In the genomic region with DNA sequence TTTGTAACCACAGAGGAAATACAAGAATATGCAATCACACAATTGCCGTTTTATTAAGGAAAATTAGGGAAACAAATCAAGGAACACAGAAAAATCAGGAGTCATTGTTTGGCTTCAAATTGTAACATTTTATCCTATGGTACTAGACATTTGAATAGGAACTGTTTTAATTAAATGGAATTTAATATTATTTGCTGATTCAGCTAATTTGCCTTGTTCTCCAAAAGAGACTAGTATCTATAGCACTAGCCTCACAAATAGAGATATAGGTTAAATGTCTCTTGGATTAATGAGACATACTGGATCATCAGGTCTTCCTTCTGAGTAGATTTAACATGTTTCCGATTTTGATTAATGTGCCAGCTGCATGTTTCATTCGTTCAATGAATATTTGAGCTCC, we compare ENCODE assay signal across 24 cellular contexts. TPM values are rescaled to one million over a fixed set of nuclear protein-coding genes. Genes with fewer than 3 reads are reported as not detected.
DNase-seq lines count a peak whose midpoint lies in the region; ATAC-seq, FAIRE-seq and TF ChIP-seq lines count a peak whose summit lies in the region.
"Had no signal": no experiment of that assay in that cellular context is flagged by ENCODE, and none has a peak within 500 bp of the region (broad histone marks: within the 10 kb centered on the region; RNA-seq: fewer than 3 reads in every experiment).

No MANE protein-coding gene starts in this region.

- no peaks in the 10 kb centered on the region for H3K9me3 ChIP-seq in HepG2 (ENCODE audit: low read length)
- H3K9me3 ChIP-seq in right lobe of liver: no peaks in the 10 kb centered on the region
- no peaks in the 10 kb centered on the region for H3K9me3 ChIP-seq in K562 (replicated peaks; ENCODE audit: control insufficient read depth, insufficient read depth, low read depth, low read length)
- H3K9me3 ChIP-seq in esophagus squamous epithelium: no peaks in the 10 kb centered on the region

- H3K9ac ChIP-seq in HepG2 (ENCODE audit: insufficient read depth, low read depth, low read length) (no peak overlapping the region), K562 (ENCODE audit: insufficient read depth in 1 of 2, low read depth in 2 of 2, low read length in 2 of 2) (no peak overlapping the region)
- H3K9ac ChIP-seq: GM23248 had no signal

- H4K20me1 ChIP-seq in HepG2 (ENCODE audit: insufficient read depth, low read length) (no peaks in the 10 kb centered on the region), K562 (replicated peaks; ENCODE audit: control insufficient read depth, insufficient read depth, low read length) (no peaks in the 10 kb centered on the region)

- TF ChIP-seq POLR2A in HepG2 (IDR thresholded peaks at IDR 0.05; ENCODE audit: insufficient read depth in 1 of 2, low read depth in 2 of 2, low read length in 2 of 2) (no peak), right lobe of liver (IDR thresholded peaks at IDR 0.05) (no peak), K562 (conservative IDR thresholded peaks at IDR 0.05) (no peak), esophagus squamous epithelium (IDR thresholded peaks at IDR 0.05) (no peak)

- FAIRE-seq in HepG2 (lab: Jason Lieb, UNC) (no peak), K562 (lab: Jason Lieb, UNC) (no peak)
- FAIRE-seq: A204.1, GM12891, GM18507 had no signal

- H2AFZ ChIP-seq in HepG2 (ENCODE audit: low read length) (no peak overlapping the region), K562 (ENCODE audit: low read depth, low read length) (no peak overlapping the region)
- H2AFZ ChIP-seq: GM23248 had no signal

- no peaks in the 10 kb centered on the region for H3K9me1 ChIP-seq in K562 (ENCODE audit: control insufficient read depth, insufficient read depth, low read length)

- H3K27ac ChIP-seq in HepG2 (ENCODE audit: extremely low read length, insufficient read depth, low read length) (no peak overlapping the region), right lobe of liver (no peak overlapping the region), K562 (ENCODE audit: extremely low read depth, low read depth, low read length) (no peak overlapping the region), esophagus squamous epithelium (no peak overlapping the region)
- H3K27ac ChIP-seq: 22Rv1, GM23248 had no signal

- H3K4me2 ChIP-seq in HepG2 (ENCODE audit: low read depth, low read length) (no peak overlapping the region), K562 (ENCODE audit: insufficient read depth, low read length) (no peak overlapping the region)

- TF ChIP-seq CTCF in HepG2 (CRISPR knock-in tag; IDR thresholded peaks at IDR 0.05) (no peak), right lobe of liver (IDR thresholded peaks at IDR 0.05) (no peak), K562 (IDR thresholded peaks at IDR 0.05 in 2 of 3, conservative IDR thresholded peaks at IDR 0.05 in 1 of 3; ENCODE audit: insufficient read depth in 2 of 3, low read depth in 1 of 3, low read length in 3 of 3) (no peak), esophagus squamous epithelium (IDR thresholded peaks at IDR 0.05) (no peak)

- H3K4me3 ChIP-seq in HepG2 (replicated peaks in 1 of 3; ENCODE audit: insufficient read depth in 1 of 3, low read depth in 2 of 3, low read length in 3 of 3) (no peak overlapping the region), right lobe of liver (no peak overlapping the region), K562 (no peak overlapping the region), esophagus squamous epithelium (no peak overlapping the region)
- H3K4me3 ChIP-seq: GM23248 had no signal

- H3K79me2 ChIP-seq in HepG2 (ENCODE audit: insufficient read depth, low read length): no peaks in the 10 kb centered on the region
- H3K79me2 ChIP-seq in K562 (ENCODE audit: control insufficient read depth, insufficient read depth, low read length): no peaks in the 10 kb centered on the region

- in situ Hi-C loops in HepG2 (cut with HindIII; ENCODE audit: extremely low pct_ligation_motif_present, low pct_unique_long_range_greater_than_20kb): no loop called here
- in situ Hi-C loops in K562 (cut with MboI): no loop called here

- POLR2A ChIA-PET in HepG2 (lab: Yijun Ruan, JAX): no interaction called here
- POLR2A ChIA-PET in K562 (lab: Yijun Ruan, JAX): no interaction called here

- CTCF ChIA-PET in HepG2 (lab: Yijun Ruan, JAX; ENCODE audit: low intra/inter-chr PET ratio, low total read pairs): no interaction called here
- CTCF ChIA-PET in K562 (lab: Yijun Ruan, JAX; ENCODE audit: low intra/inter-chr PET ratio): no interaction called here

- BruUV-seq in HepG2 (replicated peaks; lab: Mats Ljungman, UMichigan) (no TSS peak), K562 (replicated peaks; lab: Mats Ljungman, UMichigan) (no TSS peak)

- intact Hi-C loops in HepG2 (cut with micrococcal nuclease; ENCODE audit: unreplicated experiment) (no loop called here), right lobe of liver (cut with DNase I) (no loop called here), K562 (cut with micrococcal nuclease) (no loop called here), esophagus squamous epithelium (cut with DNase I) (no loop called here)

- WGBS in HepG2 (ENCODE audit: low lambda C conversion rate): 14% methylated on average over 3 of the region's 3 CpGs
- WGBS in right lobe of liver (ENCODE audit: insufficient coverage, low coverage, low lambda C conversion rate, missing lambda C conversion rate): 63% methylated on average over 3 of the region's 3 CpGs
- WGBS in K562 (ENCODE audit: insufficient coverage, low coverage, missing lambda C conversion rate): 0% methylated on average over 3 of the region's 3 CpGs
- 66 to 71% methylated on average over 3 of the region's 3 CpGs for WGBS in esophagus squamous epithelium, 2 donors

- H3K4me1 ChIP-seq in HepG2 (ENCODE audit: insufficient read depth, low read length) (no peaks in the 10 kb centered on the region), right lobe of liver (no peaks in the 10 kb centered on the region), K562 (replicated peaks in 1 of 2; ENCODE audit: control insufficient read depth in 2 of 2, insufficient read depth in 2 of 2, low read length in 2 of 2) (no peaks in the 10 kb centered on the region), esophagus squamous epithelium (no peaks in the 10 kb centered on the region)

- H3K36me3 ChIP-seq in HepG2 (replicated peaks in 1 of 2; ENCODE audit: control insufficient read depth in 1 of 2, insufficient read depth in 2 of 2, low read length in 2 of 2): no peaks in the 10 kb centered on the region
- no peaks in the 10 kb centered on the region for H3K36me3 ChIP-seq in right lobe of liver
- H3K36me3 ChIP-seq in K562 (ENCODE audit: control insufficient read depth, insufficient read depth, low read length): no peaks in the 10 kb centered on the region
- H3K36me3 ChIP-seq in esophagus squamous epithelium: no peaks in the 10 kb centered on the region

- DNase-seq in HepG2 (ENCODE audit: low spot score) (no peak), right lobe of liver (no peak), K562 (ENCODE audit: extremely low read depth in 1 of 4, low spot score in 3 of 4) (no peak), foreskin melanocyte (peak; percentile 61), esophagus squamous epithelium (lab: John Stamatoyannopoulos, UW) (no peak)
- DNase-seq: C1 segment of cervical spinal cord; Calu3; CD4-positive, alpha-beta memory T cell; COR-L47; DMS53; DMS79 treated with DMSO at 0.1 percent for 48 hours; GF-D8; GM23248; H9 had no signal

- ATAC-seq in HepG2 (no peak), right lobe of liver (no peak), K562 (no peak), GM21529 (IDR thresholded peaks at IDR 0.05; ENCODE audit: unreplicated experiment) (no peak)
- ATAC-seq: HCT116 had no signal

- H3K27me3 ChIP-seq in HepG2 (ENCODE audit: control insufficient read depth in 1 of 2, insufficient read depth in 2 of 2, low read length in 2 of 2): peaks cover 0 to 16% of the 10 kb centered on the region in 2 experiments; a peak in 2 of 5 replicates
- no peaks in the 10 kb centered on the region for H3K27me3 ChIP-seq in right lobe of liver
- H3K27me3 ChIP-seq in K562 (ENCODE audit: control insufficient read depth in 2 of 2, insufficient read depth in 2 of 2, low read length in 2 of 2): peaks cover 0 to 4% of the 10 kb centered on the region in 2 experiments; a peak in 1 of 5 replicates
- H3K27me3 ChIP-seq in esophagus squamous epithelium: peaks cover 0 to 52% (median 0%) of the 10 kb centered on the region in 4 donors

- TF ChIP-seq RAD21 in HepG2 (CRISPR knock-in tag; IDR thresholded peaks at IDR 0.05): no peak
- TF ChIP-seq RAD21 in K562 (CRISPR knock-in tag; conservative IDR thresholded peaks at IDR 0.05 in 1 of 2, IDR thresholded peaks at IDR 0.05 in 1 of 2): no peak

- TF ChIP-seq EP300 in HepG2 (IDR thresholded peaks at IDR 0.05; ENCODE audit: low read depth in 2 of 2, low read length in 2 of 2) (no peak), HepG2 (CRISPR knock-in tag; IDR thresholded peaks at IDR 0.05; ENCODE audit: borderline replicate concordance) (no peak), K562 (IDR thresholded peaks at IDR 0.05; ENCODE audit: low read length) (no peak)

RNA-seq across cellular contexts. Expression of gene VWA2, which starts 6.3 kb away (rescaled TPM):
- total RNA-seq in HepG2 (2016; rRNA removed; fragmentation: Illumina TruSeq; extraction: Trizol) (not detected in 2 replicates), right lobe of liver (under 1 TPM in 4 of 6 experiments, not detected in 2; 0.06 to 0.14 (median 0.09) TPM), K562 (2014; rRNA removed) (not detected in 2 replicates), K562 (2014; rRNA removed; fragmentation: Illumina TruSeq; extraction: Trizol) (not detected in 2 replicates), K562 (2015; rRNA removed; fragmentation: Illumina TruSeq; extraction: Trizol) (not detected in 2 replicates), K562 (2021) (not detected in 2 replicates), esophagus squamous epithelium (1 to 10 TPM; 2.9 to 5.7 (median 4.9) TPM)
- total RNA-seq in HepG2 (2016; cell fraction: cytosol; rRNA removed; fragmentation: Illumina TruSeq; extraction: Trizol; ENCODE audit: low read depth): not detected in 2 replicates
- total RNA-seq in HepG2 (2016; cell fraction: insoluble cytoplasmic fraction; rRNA removed; fragmentation: Illumina TruSeq; extraction: Trizol): not detected in 2 replicates
- not detected in 2 replicates for total RNA-seq in HepG2 (2016; cell fraction: membrane; rRNA removed; fragmentation: Illumina TruSeq; extraction: Trizol)
- not detected in 2 replicates for total RNA-seq in HepG2 (2016; cell fraction: nucleus; rRNA removed; fragmentation: Illumina TruSeq; extraction: Trizol)
- polyA plus RNA-seq in HepG2 (2011; rRNA removed) (not detected in 2 replicates), K562 (2011; rRNA removed) (not detected in 2 replicates), K562 (2014; fragmentation: Illumina TruSeq; extraction: Trizol) (not detected in 2 replicates), K562 (2014; fragmentation: Nextera tagmentation; extraction: Ambion mirVana) (not detected), K562 (2014; rRNA removed) (not detected in 2 replicates)
- polyA plus RNA-seq in HepG2 (2011; cell fraction: cytosol; rRNA removed): not detected in 2 replicates
- polyA plus RNA-seq in HepG2 (2011; cell fraction: nucleus; rRNA removed): not detected in 2 replicates
- polyA plus RNA-seq in HepG2 (2012): not detected in 2 replicates
- polyA plus RNA-seq in HepG2 (2016; cell fraction: cytosol; fragmentation: Illumina TruSeq; extraction: Trizol; ENCODE audit: low read depth): not detected in 2 replicates
- not detected in 2 replicates for polyA plus RNA-seq in HepG2 (2016; cell fraction: insoluble cytoplasmic fraction; fragmentation: Illumina TruSeq; extraction: Trizol; ENCODE audit: low read depth)
- polyA plus RNA-seq in HepG2 (2016; cell fraction: membrane; fragmentation: Illumina TruSeq; extraction: Trizol; ENCODE audit: low read depth): not detected in 2 replicates
- not detected in 2 replicates for polyA plus RNA-seq in HepG2 (2016; cell fraction: nucleus; fragmentation: Illumina TruSeq; extraction: Trizol; ENCODE audit: insufficient read depth, low read depth)
- 0.07 TPM in 1 of 2 replicates, not detected in the other for polyA minus RNA-seq in HepG2 (2011; rRNA and poly(A)+ RNA removed; ENCODE audit: low replicate concordance)
- polyA minus RNA-seq in HepG2 (2011; cell fraction: cytosol; rRNA and poly(A)+ RNA removed): not detected in 2 replicates
- polyA minus RNA-seq in HepG2 (2011; cell fraction: nucleus; rRNA and poly(A)+ RNA removed): not detected in 2 replicates
- not detected in 2 replicates for total RNA-seq in K562 (2011; cell fraction: chromatin; rRNA removed; ENCODE audit: low replicate concordance)
- not detected in 2 replicates for total RNA-seq in K562 (2011; cell fraction: nucleolus; rRNA removed)
- total RNA-seq in K562 (2011; cell fraction: nucleoplasm; rRNA removed): not detected in 2 replicates
- polyA plus RNA-seq in K562 (2011; cell fraction: cytosol; rRNA removed): not detected in 2 replicates
- not detected in 2 replicates for polyA plus RNA-seq in K562 (2011; cell fraction: nucleus; rRNA removed)
- not detected in 2 replicates for polyA plus RNA-seq in K562 (2012)
- not detected in 2 replicates for polyA minus RNA-seq in K562 (2011; rRNA and poly(A)+ RNA removed)
- not detected in 2 replicates for polyA minus RNA-seq in K562 (2011; cell fraction: cytosol; rRNA and poly(A)+ RNA removed)
- polyA minus RNA-seq in K562 (2011; cell fraction: nucleus; rRNA and poly(A)+ RNA removed): not detected in 2 replicates
- total RNA-seq: CD4-positive, alpha-beta memory T cell; Daoy; G401; GM23248; H4 had no signal
- polyA plus RNA-seq: CD4-positive, alpha-beta memory T cell; GM23248 had no signal

RNA-seq across cellular contexts. Expression of gene TDRD1, which starts 53.6 kb away (rescaled TPM):
- total RNA-seq in HepG2 (2016; rRNA removed; fragmentation: Illumina TruSeq; extraction: Trizol) (not detected in 2 replicates), right lobe of liver (under 1 TPM in 5 of 6 experiments, not detected in 1; 0.06 to 0.17 (median 0.12) TPM), K562 (2014; rRNA removed) (not detected in 2 replicates), K562 (2014; rRNA removed; fragmentation: Illumina TruSeq; extraction: Trizol) (not detected in 2 replicates), K562 (2015; rRNA removed; fragmentation: Illumina TruSeq; extraction: Trizol) (not detected in 2 replicates), K562 (2021) (not detected in 2 replicates), esophagus squamous epithelium (1 to 10 TPM in 1 of 4 donors, under 1 TPM in 1, not detected in 2; under 0.01 to 1.3 TPM)
- total RNA-seq in HepG2 (2016; cell fraction: cytosol; rRNA removed; fragmentation: Illumina TruSeq; extraction: Trizol; ENCODE audit: low read depth): not detected in 2 replicates
- total RNA-seq in HepG2 (2016; cell fraction: insoluble cytoplasmic fraction; rRNA removed; fragmentation: Illumina TruSeq; extraction: Trizol): not detected in 2 replicates
- not detected in 2 replicates for total RNA-seq in HepG2 (2016; cell fraction: membrane; rRNA removed; fragmentation: Illumina TruSeq; extraction: Trizol)
- not detected in 2 replicates for total RNA-seq in HepG2 (2016; cell fraction: nucleus; rRNA removed; fragmentation: Illumina TruSeq; extraction: Trizol)
- polyA plus RNA-seq in HepG2 (2011; rRNA removed) (not detected in 2 replicates), K562 (2011; rRNA removed) (not detected in 2 replicates), K562 (2014; fragmentation: Illumina TruSeq; extraction: Trizol) (not detected in 2 replicates), K562 (2014; fragmentation: Nextera tagmentation; extraction: Ambion mirVana) (not detected), K562 (2014; rRNA removed) (not detected in 2 replicates)
- polyA plus RNA-seq in HepG2 (2011; cell fraction: cytosol; rRNA removed): not detected in 2 replicates
- polyA plus RNA-seq in HepG2 (2011; cell fraction: nucleus; rRNA removed): not detected in 2 replicates
- polyA plus RNA-seq in HepG2 (2012): not detected in 2 replicates
- not detected in 2 replicates for polyA plus RNA-seq in HepG2 (2016; cell fraction: cytosol; fragmentation: Illumina TruSeq; extraction: Trizol; ENCODE audit: low read depth)
- polyA plus RNA-seq in HepG2 (2016; cell fraction: insoluble cytoplasmic fraction; fragmentation: Illumina TruSeq; extraction: Trizol; ENCODE audit: low read depth): not detected in 2 replicates
- polyA plus RNA-seq in HepG2 (2016; cell fraction: membrane; fragmentation: Illumina TruSeq; extraction: Trizol; ENCODE audit: low read depth): not detected in 2 replicates
- polyA plus RNA-seq in HepG2 (2016; cell fraction: nucleus; fragmentation: Illumina TruSeq; extraction: Trizol; ENCODE audit: insufficient read depth, low read depth): not detected in 2 replicates
- polyA minus RNA-seq in HepG2 (2011; rRNA and poly(A)+ RNA removed; ENCODE audit: low replicate concordance): not detected in 2 replicates
- polyA minus RNA-seq in HepG2 (2011; cell fraction: cytosol; rRNA and poly(A)+ RNA removed): not detected in 2 replicates
- polyA minus RNA-seq in HepG2 (2011; cell fraction: nucleus; rRNA and poly(A)+ RNA removed): not detected in 2 replicates
- total RNA-seq in K562 (2011; cell fraction: chromatin; rRNA removed; ENCODE audit: low replicate concordance): not detected in 2 replicates
- total RNA-seq in K562 (2011; cell fraction: nucleolus; rRNA removed): not detected in 2 replicates
- total RNA-seq in K562 (2011; cell fraction: nucleoplasm; rRNA removed): not detected in 2 replicates
- not detected in 2 replicates for polyA plus RNA-seq in K562 (2011; cell fraction: cytosol; rRNA removed)
- polyA plus RNA-seq in K562 (2011; cell fraction: nucleus; rRNA removed): not detected in 2 replicates
- polyA plus RNA-seq in K562 (2012): not detected in 2 replicates
- polyA minus RNA-seq in K562 (2011; rRNA and poly(A)+ RNA removed): not detected in 2 replicates
- polyA minus RNA-seq in K562 (2011; cell fraction: cytosol; rRNA and poly(A)+ RNA removed): not detected in 2 replicates
- polyA minus RNA-seq in K562 (2011; cell fraction: nucleus; rRNA and poly(A)+ RNA removed): not detected in 2 replicates
- total RNA-seq: Calu3, G401, GM23248, H4 had no signal
- polyA plus RNA-seq: BJ, GM23248 had no signal

RNA-seq across cellular contexts. Expression of gene CCDC186, which starts 58.8 kb away (rescaled TPM):
- total RNA-seq in HepG2 (2016; rRNA removed; fragmentation: Illumina TruSeq; extraction: Trizol) (11.8 and 18.0 TPM in 2 replicates), right lobe of liver (10 to 100 TPM in 2 of 6 experiments, 1 to 10 TPM in 4; 4.2 to 11.7 (median 6.9) TPM), K562 (2014; rRNA removed) (2.5 and 7.5 TPM in 2 replicates), K562 (2014; rRNA removed; fragmentation: Illumina TruSeq; extraction: Trizol) (6.2 and 8.3 TPM in 2 replicates), K562 (2015; rRNA removed; fragmentation: Illumina TruSeq; extraction: Trizol) (4.7 and 5.5 TPM in 2 replicates), K562 (2021) (3.3 and 3.8 TPM in 2 replicates), esophagus squamous epithelium (10 to 100 TPM; 15.5 to 28.4 (median 23.5) TPM)
- 1.2 and 1.4 TPM in 2 replicates for total RNA-seq in HepG2 (2016; cell fraction: cytosol; rRNA removed; fragmentation: Illumina TruSeq; extraction: Trizol; ENCODE audit: low read depth)
- 10.7 and 17.0 TPM in 2 replicates for total RNA-seq in HepG2 (2016; cell fraction: insoluble cytoplasmic fraction; rRNA removed; fragmentation: Illumina TruSeq; extraction: Trizol)
- total RNA-seq in HepG2 (2016; cell fraction: membrane; rRNA removed; fragmentation: Illumina TruSeq; extraction: Trizol): 2.8 and 3.1 TPM in 2 replicates
- total RNA-seq in HepG2 (2016; cell fraction: nucleus; rRNA removed; fragmentation: Illumina TruSeq; extraction: Trizol): 17.9 and 19.8 TPM in 2 replicates
- polyA plus RNA-seq in HepG2 (2011; rRNA removed) (3.4 and 4.2 TPM in 2 replicates), K562 (2011; rRNA removed) (5.4 and 7.1 TPM in 2 replicates), K562 (2014; fragmentation: Illumina TruSeq; extraction: Trizol) (4.1 and 4.7 TPM in 2 replicates), K562 (2014; fragmentation: Nextera tagmentation; extraction: Ambion mirVana) (1 to 10 TPM; 2.0 to 2.6 TPM), K562 (2014; rRNA removed) (2.5 and 3.6 TPM in 2 replicates)
- 1.3 and 2.1 TPM in 2 replicates for polyA plus RNA-seq in HepG2 (2011; cell fraction: cytosol; rRNA removed)
- polyA plus RNA-seq in HepG2 (2011; cell fraction: nucleus; rRNA removed): 3.0 TPM in 2 replicates
- polyA plus RNA-seq in HepG2 (2012): 4.7 and 6.1 TPM in 2 replicates
- 0.32 and 0.43 TPM in 2 replicates for polyA plus RNA-seq in HepG2 (2016; cell fraction: cytosol; fragmentation: Illumina TruSeq; extraction: Trizol; ENCODE audit: low read depth)
- polyA plus RNA-seq in HepG2 (2016; cell fraction: insoluble cytoplasmic fraction; fragmentation: Illumina TruSeq; extraction: Trizol; ENCODE audit: low read depth): 6.3 and 7.3 TPM in 2 replicates
- 1.0 TPM in 2 replicates for polyA plus RNA-seq in HepG2 (2016; cell fraction: membrane; fragmentation: Illumina TruSeq; extraction: Trizol; ENCODE audit: low read depth)
- polyA plus RNA-seq in HepG2 (2016; cell fraction: nucleus; fragmentation: Illumina TruSeq; extraction: Trizol; ENCODE audit: insufficient read depth, low read depth): 8.5 and 9.1 TPM in 2 replicates
- polyA minus RNA-seq in HepG2 (2011; rRNA and poly(A)+ RNA removed; ENCODE audit: low replicate concordance): 2.0 and 2.4 TPM in 2 replicates
- polyA minus RNA-seq in HepG2 (2011; cell fraction: cytosol; rRNA and poly(A)+ RNA removed): 5.2 and 5.4 TPM in 2 replicates
- 30.6 and 33.0 TPM in 2 replicates for polyA minus RNA-seq in HepG2 (2011; cell fraction: nucleus; rRNA and poly(A)+ RNA removed)
- 6.9 and 39.4 TPM in 2 replicates for total RNA-seq in K562 (2011; cell fraction: chromatin; rRNA removed; ENCODE audit: low replicate concordance)
- 3.7 and 5.5 TPM in 2 replicates for total RNA-seq in K562 (2011; cell fraction: nucleolus; rRNA removed)
- 9.8 and 21.8 TPM in 2 replicates for total RNA-seq in K562 (2011; cell fraction: nucleoplasm; rRNA removed)
- 0.57 and 2.1 TPM in 2 replicates for polyA plus RNA-seq in K562 (2011; cell fraction: cytosol; rRNA removed)
- 3.4 and 5.4 TPM in 2 replicates for polyA plus RNA-seq in K562 (2011; cell fraction: nucleus; rRNA removed)
- 2.5 and 4.1 TPM in 2 replicates for polyA plus RNA-seq in K562 (2012)
- 9.6 and 18.2 TPM in 2 replicates for polyA minus RNA-seq in K562 (2011; rRNA and poly(A)+ RNA removed)
- 1.5 and 2.2 TPM in 2 replicates for polyA minus RNA-seq in K562 (2011; cell fraction: cytosol; rRNA and poly(A)+ RNA removed)
- polyA minus RNA-seq in K562 (2011; cell fraction: nucleus; rRNA and poly(A)+ RNA removed): 6.2 and 17.5 TPM in 2 replicates

Comparison
In these comparisons a context has a peak if more than half of its experiments do, and no peak if none do; other contexts are left out.
1. Of the 241 proteins assayed by ChIP-seq in both HepG2 and K562: peak only in HepG2: none; only in K562: MAFG; in both: MAFF and MAFK; in neither: 238.